In genomic region chr2:235495373-235496238, GRCh38 we compare ENCODE assay signal across 8 cellular contexts. TPM values are rescaled to one million over a fixed set of nuclear protein-coding genes. Genes with fewer than 3 reads are reported as not detected.
DNase-seq lines count a peak whose midpoint lies in the region; ATAC-seq and TF ChIP-seq lines count a peak whose summit lies in the region.

No MANE protein-coding gene starts in this region.

- H3K27me3 Mint-ChIP-seq in mesothelial cell of epicardium (ENCODE audit: low read depth): peaks cover 7% of the 10 kb centered on the region

- peak overlapping the region; percentile 34 for H3K27ac ChIP-seq in colonic mucosa

- DNase-seq in BJ (ENCODE audit: low read depth) (no peak), NCI-H1694 (lab: John Stamatoyannopoulos, UW) (peak; percentile 23), colonic mucosa (no peak), mesothelial cell of epicardium (ENCODE audit: low spot score in 2 of 2, unreplicated experiment in 2 of 2) (no peak), HEK293T (ENCODE audit: extremely low spot score) (no peak), HK-2 (ENCODE audit: unreplicated experiment) (no peak)

- CTCF ChIA-PET in BJ (lab: Yijun Ruan, JAX) (interaction anchor here (0.7 to 1.7 kb wide), 6 partner anchors 58 to 250 kb away, joined by 3 to 5 read pairs (median 3); no protein-coding TSS in a partner anchor), HEK293T (lab: Yijun Ruan, JAX) (no interaction called here)

- no peaks in the 10 kb centered on the region for H3K36me3 Mint-ChIP-seq in mesothelial cell of epicardium

- H3K4me3 ChIP-seq in BJ (ENCODE audit: low read depth, low read length) (peak overlapping the region; percentile 68), colonic mucosa (peak overlapping the region; percentile 54)

- H3K9me3 Mint-ChIP-seq in mesothelial cell of epicardium: no peaks in the 10 kb centered on the region

- H3K9ac ChIP-seq in colonic mucosa (ENCODE audit: low read depth in 2 of 2, low read length in 2 of 2): peak overlapping the region; percentile 68 to 77

- ATAC-seq in GM21737 (IDR thresholded peaks at IDR 0.05; ENCODE audit: unreplicated experiment) (no peak), HG02623 (IDR thresholded peaks at IDR 0.05; ENCODE audit: unreplicated experiment) (no peak)

- TF ChIP-seq CTCF in BJ (IDR thresholded peaks at IDR 0.05; ENCODE audit: insufficient read depth, low read depth, low read length) (no peak), colonic mucosa (IDR thresholded peaks at IDR 0.05) (no peak), mesothelial cell of epicardium (IDR thresholded peaks at IDR 0.05; ENCODE audit: unreplicated experiment) (no peak)

- POLR2A ChIA-PET in BJ (lab: Charles Lee): no interaction called here
- POLR2A ChIA-PET in HEK293T (lab: Yijun Ruan, JAX): interaction anchor here (0.5 kb wide), 1 partner anchor 11 kb away, joined by 4 read pairs; no protein-coding TSS in a partner anchor

- H3K4me1 ChIP-seq in colonic mucosa: peaks cover 4% of the 10 kb centered on the region

- no peak overlapping the region for H3K27ac Mint-ChIP-seq in mesothelial cell of epicardium

- H3K36me3 ChIP-seq in BJ (ENCODE audit: control insufficient read depth, insufficient read depth, low read length): no peaks in the 10 kb centered on the region; the same call in 1 of the 2 replicates
- H3K36me3 ChIP-seq in colonic mucosa: no peaks in the 10 kb centered on the region

- intact Hi-C loops in colonic mucosa (cut with DNase I): loop anchor here (5.0 to 10.0 kb wide), 3 partner anchors 92 to 361 kb away; no protein-coding TSS in a partner anchor

- H3K27me3 ChIP-seq in BJ (ENCODE audit: control insufficient read depth, insufficient read depth, low read length) (no peaks in the 10 kb centered on the region), colonic mucosa (no peaks in the 10 kb centered on the region)

- H3K4me3 Mint-ChIP-seq in mesothelial cell of epicardium: peak overlapping the region; percentile 79

- no peaks in the 10 kb centered on the region for H3K9me3 ChIP-seq in colonic mucosa

- H3K4me1 Mint-ChIP-seq in mesothelial cell of epicardium: peaks cover 17% of the 10 kb centered on the region

TF ChIP-seq in HEK293T, 16 proteins besides CTCF, POLR2A, EP300 and RAD21:
- TF ChIP-seq CTBP1 (IDR thresholded peaks at IDR 0.05; ENCODE audit: borderline replicate concordance) (no peak), TARDBP (IDR thresholded peaks at IDR 0.05) (no peak), ZNF384 (IDR thresholded peaks at IDR 0.05) (no peak)

RNA-seq across cellular contexts. Expression of gene AGAP1, which starts 1.8 kb away (rescaled TPM):
- 11.0 and 14.9 TPM in 2 replicates for polyA plus RNA-seq in BJ (2011; rRNA removed)
- 22.9 and 25.5 TPM in 2 replicates for polyA minus RNA-seq in BJ (2011; rRNA and poly(A)+ RNA removed)
- total RNA-seq in colonic mucosa (10 to 100 TPM; 62.1 to 62.9 TPM), mesothelial cell of epicardium (41.1 to 44.0 TPM (median 41.5 TPM) in 3 replicates)
